ENCODE assay signal across 1 cellular context in the genomic region with DNA sequence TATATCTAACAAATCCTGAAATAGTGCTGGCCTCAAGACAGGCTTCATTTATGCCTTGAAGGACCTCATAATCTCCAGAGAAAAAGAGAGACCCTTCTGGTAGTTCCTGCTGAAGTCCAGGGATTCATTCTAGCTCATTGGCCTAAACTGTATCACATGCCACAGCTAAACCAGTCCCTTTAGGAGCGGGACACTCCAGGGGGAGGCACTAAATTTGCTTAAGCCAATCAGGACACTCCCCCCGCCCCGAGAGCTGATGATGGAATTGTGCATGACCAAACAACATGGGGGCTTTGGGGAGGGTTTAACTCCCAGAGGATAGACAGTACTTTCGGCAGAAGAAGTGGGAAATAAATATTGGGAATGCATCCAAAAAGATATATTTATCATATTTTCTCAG.
TF ChIP-seq lines count a peak whose summit lies in the region.

No MANE protein-coding gene starts in this region.

TF ChIP-seq in GM23338, 12 proteins besides CTCF, POLR2A, EP300 and RAD21 (continued from another document):
- TF ChIP-seq, protein P1, sequence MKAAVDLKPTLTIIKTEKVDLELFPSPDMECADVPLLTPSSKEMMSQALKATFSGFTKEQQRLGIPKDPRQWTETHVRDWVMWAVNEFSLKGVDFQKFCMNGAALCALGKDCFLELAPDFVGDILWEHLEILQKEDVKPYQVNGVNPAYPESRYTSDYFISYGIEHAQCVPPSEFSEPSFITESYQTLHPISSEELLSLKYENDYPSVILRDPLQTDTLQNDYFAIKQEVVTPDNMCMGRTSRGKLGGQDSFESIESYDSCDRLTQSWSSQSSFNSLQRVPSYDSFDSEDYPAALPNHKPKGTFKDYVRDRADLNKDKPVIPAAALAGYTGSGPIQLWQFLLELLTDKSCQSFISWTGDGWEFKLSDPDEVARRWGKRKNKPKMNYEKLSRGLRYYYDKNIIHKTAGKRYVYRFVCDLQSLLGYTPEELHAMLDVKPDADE (IDR thresholded peaks at IDR 0.05): no peak
